Comparison of ENCODE assay signal across 15 cellular contexts in genomic region chr16:12375341-12375740, GRCh38.
"Had no signal": no experiment of that assay in that cellular context is flagged by ENCODE, and none has a peak within 500 bp of the region (broad histone marks: within the 10 kb centered on the region; RNA-seq: fewer than 3 reads in every experiment).

No MANE protein-coding gene starts in this region.

- H3K4me1 ChIP-seq: colonic mucosa, gastrocnemius medialis, parathyroid adenoma had no signal

- DNase-seq: activated CD4-positive, alpha-beta T cell treated with anti-CD3 and anti-CD28 coated beads for 36 hours; activated CD4-positive, alpha-beta T cell treated with anti-CD3 and anti-CD28 coated beads, Interleukin-2, amount 50 U/mL, for 48 hours; activated gamma-delta T cell; colonic mucosa; erythroblast; gastrocnemius medialis; immature natural killer cell; kidney glomerular epithelial cell; stimulated activated naive CD4-positive, alpha-beta T cell had no signal

- ATAC-seq: activated CD4-positive, alpha-beta T cell treated with anti-CD3 and anti-CD28 coated beads for 36 hours; gastrocnemius medialis; natural killer cell treated with Interleukin-12 subunit alpha and Interleukin-12 subunit beta and Interleukin-15 and Interleukin-18, amount 100 ng/mL, for 72 hours; WTC11 had no signal

- H3K27me3 ChIP-seq: adrenal gland, cardiac muscle cell, colonic mucosa, gastrocnemius medialis had no signal

- H3K36me3 ChIP-seq: adrenal gland, cardiac muscle cell, colonic mucosa, gastrocnemius medialis had no signal

- H3K27ac ChIP-seq: adrenal gland, cardiac muscle cell, colonic mucosa, gastrocnemius medialis, parathyroid adenoma had no signal

- H3K9me3 ChIP-seq: adrenal gland, colonic mucosa, gastrocnemius medialis had no signal

- H3K4me3 ChIP-seq: adrenal gland, cardiac muscle cell, colonic mucosa, gastrocnemius medialis had no signal

- FAIRE-seq: TTC549 had no signal

- H2AFZ ChIP-seq: parathyroid adenoma had no signal

- H3K9ac ChIP-seq: parathyroid adenoma had no signal
